In genomic region chr13:97015661-97016350, GRCh38 we compare ENCODE assay signal across 24 cellular contexts. TPM values are rescaled to one million over a fixed set of nuclear protein-coding genes. Genes with fewer than 3 reads are reported as not detected.
A peak's percentile ranks its signal among the peaks of the same experiment; 100 is the strongest.
DNase-seq lines count a peak whose midpoint lies in the region; ATAC-seq, FAIRE-seq and TF ChIP-seq lines count a peak whose summit lies in the region.
"Had no signal": no experiment of that assay in that cellular context is flagged by ENCODE, and none has a peak within 500 bp of the region (broad histone marks: within the 10 kb centered on the region; RNA-seq: fewer than 3 reads in every experiment).

No MANE protein-coding gene starts in this region.

- H2BK5ac ChIP-seq in H1 (ENCODE audit: low read depth, low read length), result no peak overlapping the region

- TF ChIP-seq RAD21 in H1 (IDR thresholded peaks at IDR 0.05 in 1 of 2, conservative IDR thresholded peaks at IDR 0.05 in 1 of 2; ENCODE audit: low read depth in 2 of 2, low read length in 2 of 2), result no peak

- WGBS in H1 (ENCODE audit: extremely low coverage in 1 of 2, insufficient coverage in 1 of 2, insufficient read length in 1 of 2, insufficient replicate concordance in 2 of 2, low coverage in 1 of 2, low lambda C conversion rate in 2 of 2, missing lambda C conversion rate in 1 of 2), 2 experiments, result 94% methylated on average over 5 of the region's 5 CpGs; no CpG with 5 or more reads in 1 of the 2 experiments

- no peak overlapping the region for H3K4me3 Mint-ChIP-seq in CD4-positive, CD25-positive, alpha-beta regulatory T cell
- no peak overlapping the region for H3K4me3 Mint-ChIP-seq in endothelial cell (ENCODE audit: unreplicated experiment)
- H3K4me3 Mint-ChIP-seq: activated CD4-positive, alpha-beta memory T cell treated with anti-CD3 and anti-CD28 coated beads, Interleukin-2, amount 10 ng/mL, durations not matched to agents 7 days and 5 days; activated T-cell treated with anti-CD3 and anti-CD28 coated beads, Interleukin-2, amount 50 U/mL, for 72 hours; HFFc6; mesothelial cell of epicardium; nephron progenitor cell had no signal

- peak in 2 of 3 donors; percentile 24 to 31 for DNase-seq in CD4-positive, CD25-positive, alpha-beta regulatory T cell
- DNase-seq in Jurkat, Clone E6-1 (ENCODE audit: low read depth, low spot score), result peak; percentile 52
- peak; percentile 74 for DNase-seq in SW480 (ENCODE audit: low spot score)
- DNase-seq in H1 (ENCODE audit: low read depth in 1 of 2, low spot score in 2 of 2), result no peak
- no peak for DNase-seq in iPS-NIHi11 (ENCODE audit: low spot score)
- no peak for DNase-seq in C1 segment of cervical spinal cord (lab: John Stamatoyannopoulos, UW)
- DNase-seq in NCI-H1048 (lab: John Stamatoyannopoulos, UW), result no peak
- DNase-seq in endothelial cell (ENCODE audit: low spot score), result no peak
- DNase-seq: activated CD4-positive, alpha-beta memory T cell treated with anti-CD3 and anti-CD28 coated beads, Interleukin-2, amount 10 ng/mL, durations not matched to agents 7 days and 5 days; activated T-cell treated with anti-CD3 and anti-CD28 coated beads, Interleukin-2, amount 50 U/mL, for 72 hours; amygdala; Caco-2; HFFc6; hypothalamus; NCI-H1694 treated with DMSO at 0.1 percent for 48 hours; nephron progenitor cell; NK-92 treated with Interleukin-12 subunit alpha and Interleukin-12 subunit beta, amount 100 ng/mL, for 24 hours; stimulated activated CD4-positive, alpha-beta T cell treated with anti-CD3 and anti-CD28 coated beads, Interleukin-4, amount 100 ng/mL, for 24 hours had no signal

- H2BK12ac ChIP-seq in H1 (ENCODE audit: low read depth, low read length), result no peak overlapping the region

- H3K27me3 Mint-ChIP-seq in CD4-positive, CD25-positive, alpha-beta regulatory T cell, result peaks cover 44% of the 10 kb centered on the region
- H3K27me3 Mint-ChIP-seq in endothelial cell (ENCODE audit: unreplicated experiment), result no peaks in the 10 kb centered on the region

- H3K14ac ChIP-seq in H1 (ENCODE audit: insufficient read length), result no peak overlapping the region

- H4K91ac ChIP-seq in H1 (replicated peaks; ENCODE audit: insufficient read length, low read length), result no peak overlapping the region

- H3K27ac Mint-ChIP-seq in CD4-positive, CD25-positive, alpha-beta regulatory T cell, result no peak overlapping the region
- no peak overlapping the region for H3K27ac Mint-ChIP-seq in endothelial cell (ENCODE audit: unreplicated experiment)
- H3K27ac Mint-ChIP-seq: activated CD4-positive, alpha-beta memory T cell treated with anti-CD3 and anti-CD28 coated beads, Interleukin-2, amount 10 ng/mL, durations not matched to agents 7 days and 5 days; activated T-cell treated with anti-CD3 and anti-CD28 coated beads, Interleukin-2, amount 50 U/mL, for 72 hours; HFFc6; mesothelial cell of epicardium; nephron progenitor cell had no signal

- no peak overlapping the region for H3K56ac ChIP-seq in H1 (replicated peaks; ENCODE audit: insufficient read length, low read depth, low read length)

- H3K9me3 Mint-ChIP-seq in CD4-positive, CD25-positive, alpha-beta regulatory T cell, result peaks cover 0 to 1% (median 0%) of the 10 kb centered on the region in 7 donors
- no peaks in the 10 kb centered on the region for H3K9me3 Mint-ChIP-seq in endothelial cell (ENCODE audit: unreplicated experiment)
- H3K9me3 Mint-ChIP-seq: activated CD4-positive, alpha-beta memory T cell treated with anti-CD3 and anti-CD28 coated beads, Interleukin-2, amount 10 ng/mL, durations not matched to agents 7 days and 5 days; HFFc6 had no signal

- FAIRE-seq in H1 (lab: Jason Lieb, UNC), result no peak
- FAIRE-seq: urothelium cell line had no signal

- H4K8ac ChIP-seq in H1 (ENCODE audit: extremely low read depth, insufficient read depth, low read length), result no peak overlapping the region

- TF ChIP-seq CTCF in H1 (IDR thresholded peaks at IDR 0.05; ENCODE audit: control extremely low read depth in 1 of 3, insufficient read depth in 1 of 3, low read depth in 1 of 3, low read length in 3 of 3) (no peak), endothelial cell (IDR thresholded peaks at IDR 0.05; ENCODE audit: unreplicated experiment) (no peak)

- H2BK15ac ChIP-seq in H1 (ENCODE audit: low read length), result no peak overlapping the region

- no peak overlapping the region for H3K23ac ChIP-seq in H1 (ENCODE audit: insufficient read length)

- no peak overlapping the region for H3K18ac ChIP-seq in H1 (ENCODE audit: extremely low read depth, low read length)

- no peak for TF ChIP-seq EP300 in H1 (IDR thresholded peaks at IDR 0.05; ENCODE audit: borderline replicate concordance in 1 of 2, low read depth in 2 of 2, low read length in 2 of 2)

- H2BK20ac ChIP-seq in H1 (ENCODE audit: low read length), result no peak overlapping the region

- no peak for TF ChIP-seq POLR2A in H1 (IDR thresholded peaks at IDR 0.05; ENCODE audit: control extremely low read depth in 1 of 2, low read depth in 2 of 2, low read length in 2 of 2)

- H4K5ac ChIP-seq in H1 (ENCODE audit: insufficient read length, low read depth, low read length), result no peak overlapping the region

- no peak overlapping the region for H2AK5ac ChIP-seq in H1 (ENCODE audit: low read depth, low read length)

- H4K20me1 ChIP-seq in H1 (replicated peaks in 1 of 2; ENCODE audit: control insufficient read depth in 1 of 2, insufficient read depth in 2 of 2, low read length in 2 of 2), result no peaks in the 10 kb centered on the region

- no peaks in the 10 kb centered on the region for H3K4me1 ChIP-seq in CD4-positive, CD25-positive, alpha-beta regulatory T cell (ENCODE audit: control insufficient read depth, insufficient read depth, low read length, poor library complexity, severe bottlenecking)
- H3K4me1 ChIP-seq in H1 (replicated peaks in 1 of 4; ENCODE audit: control insufficient read depth in 3 of 4, insufficient read depth in 4 of 4, low read length in 3 of 4), result 0 out of 7 replicates have a peak, but pooled peaks cover 0 to 3% (median 0%) of the 10 kb centered on the region in 4 experiments

- no peak overlapping the region for H3K27ac ChIP-seq in CD4-positive, CD25-positive, alpha-beta regulatory T cell (ENCODE audit: insufficient read depth, low read length, poor library complexity, severe bottlenecking)
- no peak overlapping the region for H3K27ac ChIP-seq in H1 (ENCODE audit: low read depth, low read length)
- H3K27ac ChIP-seq: skin epidermis had no signal

- ATAC-seq in CD4-positive, CD25-positive, alpha-beta regulatory T cell (ENCODE audit: low read depth in 2 of 2), result peak in 1 of 2 donors; percentile 31
- ATAC-seq: activated T-cell treated with anti-CD3 and anti-CD28 coated beads, Interleukin-2, amount 50 U/mL, for 72 hours; Right ventricle myocardium inferior had no signal

- no peaks in the 10 kb centered on the region for H3K36me3 Mint-ChIP-seq in CD4-positive, CD25-positive, alpha-beta regulatory T cell
- H3K36me3 Mint-ChIP-seq in endothelial cell (ENCODE audit: low read depth, unreplicated experiment), result no peaks in the 10 kb centered on the region
- H3K36me3 Mint-ChIP-seq: mesothelial cell of epicardium had no signal

- H3K4me1 Mint-ChIP-seq in CD4-positive, CD25-positive, alpha-beta regulatory T cell, result peaks cover 4 to 10% (median 5%) of the 10 kb centered on the region in 4 donors
- peaks cover 8% of the 10 kb centered on the region for H3K4me1 Mint-ChIP-seq in endothelial cell (ENCODE audit: unreplicated experiment)
- H3K4me1 Mint-ChIP-seq: nephron progenitor cell had no signal

- H3K4ac ChIP-seq in H1 (replicated peaks; ENCODE audit: insufficient read length, low read depth, low read length), result no peak overlapping the region

- no peaks in the 10 kb centered on the region for H3K36me3 ChIP-seq in CD4-positive, CD25-positive, alpha-beta regulatory T cell (ENCODE audit: control insufficient read depth, insufficient read depth, low read length)
- H3K36me3 ChIP-seq in H1 (ENCODE audit: control insufficient read depth in 2 of 4, insufficient read depth in 4 of 4, low read length in 3 of 4), result no peaks in the 10 kb centered on the region

- H3K27me3 ChIP-seq in CD4-positive, CD25-positive, alpha-beta regulatory T cell (ENCODE audit: control insufficient read depth, insufficient read depth, low read length), result peaks cover 14% of the 10 kb centered on the region
- no peaks in the 10 kb centered on the region; a peak in 1 of 7 replicates for H3K27me3 ChIP-seq in H1 (replicated peaks in 1 of 4; ENCODE audit: control insufficient read depth in 3 of 4, extremely low read depth in 1 of 4, insufficient read depth in 3 of 4, low read length in 3 of 4)

- H3K9ac ChIP-seq in H1 (replicated peaks in 1 of 4; ENCODE audit: extremely low read depth in 1 of 4, low read depth in 3 of 4, low read length in 3 of 4), result no peak overlapping the region

- H3K79me1 ChIP-seq in H1 (ENCODE audit: low read depth, low read length), result no peaks in the 10 kb centered on the region

- H3K4me2 ChIP-seq in H1 (ENCODE audit: insufficient read depth in 1 of 2, low read depth in 2 of 2, low read length in 2 of 2), result no peak overlapping the region

- H3K23me2 ChIP-seq in H1 (ENCODE audit: low read depth, low read length), result no peaks in the 10 kb centered on the region

- H3K4me3 ChIP-seq in CD4-positive, CD25-positive, alpha-beta regulatory T cell (ENCODE audit: low read depth, low read length), result no peak overlapping the region
- H3K4me3 ChIP-seq in Jurkat, Clone E6-1 (ENCODE audit: low read length), result no peak overlapping the region
- no peak overlapping the region for H3K4me3 ChIP-seq in H1 (ENCODE audit: extremely low read depth in 1 of 4, insufficient read depth in 2 of 4, low read depth in 3 of 4, low read length in 4 of 4)
- H3K4me3 ChIP-seq: skin epidermis had no signal

- H3K9me3 ChIP-seq in CD4-positive, CD25-positive, alpha-beta regulatory T cell (ENCODE audit: control insufficient read depth in 2 of 2, low read length in 2 of 2), result no peaks in the 10 kb centered on the region
- no peaks in the 10 kb centered on the region for H3K9me3 ChIP-seq in H1 (ENCODE audit: insufficient read depth in 2 of 2, low read depth in 1 of 2, low read length in 1 of 2)
- H3K9me3 ChIP-seq: Caco-2 had no signal

- POLR2A ChIA-PET in H1 (lab: Charles Lee; ENCODE audit: partially characterized antibody), result no interaction called here

- H2BK120ac ChIP-seq in H1 (replicated peaks; ENCODE audit: low read depth, low read length), result no peak overlapping the region

- CTCF ChIA-PET in H1 (lab: Charles Lee; ENCODE audit: partially characterized antibody), result interaction anchor here (0.9 to 1.2 kb wide), 2 partner anchors 31 to 58 kb away, joined by 3 read pairs; no protein-coding TSS in a partner anchor

- no peaks in the 10 kb centered on the region for H3K79me2 ChIP-seq in H1 (ENCODE audit: control insufficient read depth in 1 of 2, insufficient read depth in 2 of 2, low read length in 2 of 2)

- H2AFZ ChIP-seq in H1 (ENCODE audit: low read length), result no peak overlapping the region

RNA-seq across cellular contexts. Expression of gene OXGR1, which starts 21.5 kb away (rescaled TPM):
- not detected for total RNA-seq in CD4-positive, CD25-positive, alpha-beta regulatory T cell
- not detected for polyA plus RNA-seq in CD4-positive, CD25-positive, alpha-beta regulatory T cell
- not detected for polyA plus RNA-seq in Jurkat, Clone E6-1 (2012; ENCODE audit: insufficient read depth, insufficient read length)
- total RNA-seq in H1 (2021; fragmentation: NEBNext Ultra II Directional; extraction: Animal tissue kit (Norgen Biotek cat#: 25700)), result 0.25 and 0.34 TPM in 2 replicates
- 1.1 and 1.8 TPM in 2 replicates for polyA plus RNA-seq in H1 (2011; rRNA removed)
- 0.93 TPM for polyA plus RNA-seq in H1 (2011; cell fraction: cytosol; rRNA removed)
- polyA plus RNA-seq in H1 (2011; cell fraction: nucleus; rRNA removed), result 0.57 TPM
- polyA plus RNA-seq in H1 (2012, experiment 1 of 2), result 0.55 to 0.90 TPM (median 0.71 TPM) in 4 replicates
- 0.17 TPM for polyA plus RNA-seq in H1 (2012, experiment 2 of 2)
- 0.59 TPM for polyA plus RNA-seq in H1 (2013, experiment 1 of 2)
- polyA plus RNA-seq in H1 (2013, experiment 2 of 2), result 0.72 TPM
- polyA minus RNA-seq in H1 (2011; rRNA and poly(A)+ RNA removed), result 1.6 and 5.0 TPM in 2 replicates
- polyA minus RNA-seq in H1 (2011; cell fraction: cytosol; rRNA and poly(A)+ RNA removed), result not detected
- 0.80 TPM for polyA minus RNA-seq in H1 (2011; cell fraction: nucleus; rRNA and poly(A)+ RNA removed)
- total RNA-seq in endothelial cell (ENCODE audit: unreplicated experiment), result 0.15 TPM
- total RNA-seq: activated CD4-positive, alpha-beta memory T cell treated with anti-CD3 and anti-CD28 coated beads, Interleukin-2, amount 10 ng/mL, durations not matched to agents 7 days and 5 days; activated T-cell treated with anti-CD3 and anti-CD28 coated beads, Interleukin-2, amount 50 U/mL, for 72 hours; Caco-2; fibroblast of villous mesenchyme; G401; HFFc6; Right ventricle myocardium inferior had no signal

Comparison
In these comparisons a context has a peak if more than half of its experiments do, and no peak if none do; other contexts are left out.
1. DNase-seq: peak in CD4-positive, CD25-positive, alpha-beta regulatory T cell (2 of 3), Jurkat, Clone E6-1 (single experiment) and SW480 (single experiment); none in H1 (0 of 2), iPS-NIHi11 (single experiment), C1 segment of cervical spinal cord (0 of 14), NCI-H1048 (single experiment) and endothelial cell (single experiment).